8 cellular contexts compared by ENCODE assay signal in genomic region chr4:56388311-56388710, GRCh38. TPM values are rescaled to one million over a fixed set of nuclear protein-coding genes. Genes with fewer than 3 reads are reported as not detected.
DNase-seq lines count a peak whose midpoint lies in the region; ATAC-seq, FAIRE-seq and TF ChIP-seq lines count a peak whose summit lies in the region.

No MANE protein-coding gene starts in this region.

- H3K27ac ChIP-seq in keratinocyte (ENCODE audit: control insufficient read depth, insufficient read depth, low read length): peak overlapping the region; percentile 93

- H3K9me3 Mint-ChIP-seq in activated naive CD4-positive, alpha-beta T cell treated with anti-CD3 and anti-CD28 coated beads for 36 hours: no peaks in the 10 kb centered on the region
- no peaks in the 10 kb centered on the region for H3K9me3 Mint-ChIP-seq in activated CD8-positive, alpha-beta T cell treated with anti-CD3 and anti-CD28 coated beads for 36 hours
- no peaks in the 10 kb centered on the region for H3K9me3 Mint-ChIP-seq in type B pancreatic cell

- H3K4me3 ChIP-seq in keratinocyte (ENCODE audit: control insufficient read depth in 2 of 3, extremely low read depth in 1 of 3, insufficient read depth in 2 of 3, low read depth in 1 of 3, low read length in 3 of 3): peak overlapping the region; percentile 64 to 98 (median 96)

- H3K27ac Mint-ChIP-seq in activated naive CD4-positive, alpha-beta T cell treated with anti-CD3 and anti-CD28 coated beads for 36 hours: peak overlapping the region; percentile 95
- peak overlapping the region; percentile 99 for H3K27ac Mint-ChIP-seq in activated CD8-positive, alpha-beta T cell treated with anti-CD3 and anti-CD28 coated beads for 36 hours
- H3K27ac Mint-ChIP-seq in type B pancreatic cell: peak overlapping the region; percentile 100

- H3K27me3 Mint-ChIP-seq in activated naive CD4-positive, alpha-beta T cell treated with anti-CD3 and anti-CD28 coated beads for 36 hours (ENCODE audit: low read depth): no peaks in the 10 kb centered on the region
- H3K27me3 Mint-ChIP-seq in activated CD8-positive, alpha-beta T cell treated with anti-CD3 and anti-CD28 coated beads for 36 hours: no peaks in the 10 kb centered on the region
- H3K27me3 Mint-ChIP-seq in type B pancreatic cell: no peaks in the 10 kb centered on the region

- POLR2A ChIA-PET in activated CD8-positive, alpha-beta T cell treated with anti-CD3 and anti-CD28 coated beads for 36 hours (lab: Charles Lee): interaction anchor here (0.9 to 3.4 kb wide), 9 partner anchors 8 to 230 kb away, joined by 3 to 51 read pairs (median 3); partner anchors contain the start of genes PAICS and PPAT

- H3K36me3 Mint-ChIP-seq in activated naive CD4-positive, alpha-beta T cell treated with anti-CD3 and anti-CD28 coated beads for 36 hours (ENCODE audit: low read depth): peaks cover 5% of the 10 kb centered on the region
- H3K36me3 Mint-ChIP-seq in activated CD8-positive, alpha-beta T cell treated with anti-CD3 and anti-CD28 coated beads for 36 hours (ENCODE audit: low read depth): peaks cover 9% of the 10 kb centered on the region
- no peaks in the 10 kb centered on the region for H3K36me3 Mint-ChIP-seq in type B pancreatic cell

- H3K79me2 ChIP-seq in keratinocyte (ENCODE audit: control insufficient read depth, insufficient read depth, low read length): peaks cover 22% of the 10 kb centered on the region

- TF ChIP-seq CTCF in activated CD8-positive, alpha-beta T cell treated with anti-CD3 and anti-CD28 coated beads for 36 hours (IDR thresholded peaks at IDR 0.05): no peak
- no peak for TF ChIP-seq CTCF in keratinocyte (optimal IDR thresholded peaks at IDR 0.05 in 1 of 3, IDR thresholded peaks at IDR 0.05 in 1 of 3, conservative IDR thresholded peaks at IDR 0.05 in 1 of 3; ENCODE audit: extremely low read depth in 1 of 3, insufficient read depth in 2 of 3, low read length in 3 of 3)
- TF ChIP-seq CTCF in type B pancreatic cell (conservative IDR thresholded peaks at IDR 0.05): no peak

- peak overlapping the region; percentile 87 for H3K4me3 Mint-ChIP-seq in activated naive CD4-positive, alpha-beta T cell treated with anti-CD3 and anti-CD28 coated beads for 36 hours
- peak overlapping the region; percentile 93 for H3K4me3 Mint-ChIP-seq in activated CD8-positive, alpha-beta T cell treated with anti-CD3 and anti-CD28 coated beads for 36 hours
- H3K4me3 Mint-ChIP-seq in type B pancreatic cell: peak overlapping the region; percentile 94

- H3K4me1 ChIP-seq in keratinocyte (ENCODE audit: control insufficient read depth, extremely low read depth, insufficient read depth, low read length): peaks cover 10% of the 10 kb centered on the region

- no peaks in the 10 kb centered on the region for H3K36me3 ChIP-seq in keratinocyte (ENCODE audit: control insufficient read depth in 2 of 2, extremely low read depth in 1 of 2, insufficient read depth in 2 of 2, low read length in 2 of 2)

- H3K9me3 ChIP-seq in keratinocyte (ENCODE audit: control insufficient read depth, low read depth, low read length): no peaks in the 10 kb centered on the region

- dilution Hi-C loops in keratinocyte (cut with MboI; ENCODE audit: extremely low pct_ligation_motif_present, low sequenced_read_pairs): no loop called here

- no peaks in the 10 kb centered on the region for H3K9me1 ChIP-seq in keratinocyte (ENCODE audit: control insufficient read depth, extremely low read depth, insufficient read depth, low read length)

- intact Hi-C loops in activated naive CD4-positive, alpha-beta T cell treated with anti-CD3 and anti-CD28 coated beads for 36 hours (cut with micrococcal nuclease): loop anchor here (5.0 kb wide), 1 partner anchor 159 kb away; no protein-coding TSS in a partner anchor
- intact Hi-C loops in activated CD8-positive, alpha-beta T cell treated with anti-CD3 and anti-CD28 coated beads for 36 hours (cut with micrococcal nuclease): loop anchor here (5.0 kb wide), 1 partner anchor 49 kb away; the partner anchor contains the start of genes PAICS and PPAT

- no peaks in the 10 kb centered on the region for H4K20me1 ChIP-seq in keratinocyte (ENCODE audit: control insufficient read depth, extremely low read depth, insufficient read depth, low read length)

- peak overlapping the region; percentile 32 for H2AFZ ChIP-seq in keratinocyte (ENCODE audit: control insufficient read depth, low read length)

- no peak for ATAC-seq in activated CD8-positive, alpha-beta T cell treated with anti-CD3 and anti-CD28 coated beads for 36 hours

- FAIRE-seq in keratinocyte (lab: Jason Lieb, UNC): peak; percentile 70

- H3K27me3 ChIP-seq in keratinocyte (ENCODE audit: control insufficient read depth, extremely low read depth, insufficient read depth, low read length): no peaks in the 10 kb centered on the region

- peak overlapping the region; percentile 97 for H3K9ac ChIP-seq in keratinocyte (ENCODE audit: control insufficient read depth, extremely low read depth, insufficient read depth, low read length)

- H3K4me1 Mint-ChIP-seq in activated naive CD4-positive, alpha-beta T cell treated with anti-CD3 and anti-CD28 coated beads for 36 hours (ENCODE audit: low read depth): peaks cover 39% of the 10 kb centered on the region
- H3K4me1 Mint-ChIP-seq in activated CD8-positive, alpha-beta T cell treated with anti-CD3 and anti-CD28 coated beads for 36 hours (ENCODE audit: low read depth): peaks cover 42% of the 10 kb centered on the region
- H3K4me1 Mint-ChIP-seq in type B pancreatic cell (ENCODE audit: unreplicated experiment): peaks cover 28% of the 10 kb centered on the region

- H3K4me2 ChIP-seq in keratinocyte (ENCODE audit: control insufficient read depth, extremely low read depth, insufficient read depth, low read depth, low read length): peak overlapping the region; percentile 95

- DNase-seq in activated naive CD4-positive, alpha-beta T cell treated with anti-CD3 and anti-CD28 coated beads for 36 hours: no peak
- DNase-seq in activated naive CD4-positive, alpha-beta T cell treated with anti-CD3 and anti-CD28 coated beads, Interleukin-2, amount 50 U/mL, for 16 hours: no peak
- DNase-seq in activated CD8-positive, alpha-beta T cell treated with anti-CD3 and anti-CD28 coated beads for 36 hours: no peak
- no peak for DNase-seq in keratinocyte (ENCODE audit: low read depth, low spot score)
- no peak for DNase-seq in type B pancreatic cell (ENCODE audit: extremely low spot score, unreplicated experiment)
- DNase-seq in midbrain (lab: John Stamatoyannopoulos, UW): no peak
- DNase-seq in H4 (ENCODE audit: low spot score): no peak
- no peak for DNase-seq in NCI-H2029 (lab: John Stamatoyannopoulos, UW)

- CTCF ChIA-PET in activated naive CD4-positive, alpha-beta T cell treated with anti-CD3 and anti-CD28 coated beads for 36 hours (lab: Charles Lee): interaction anchor here (1.0 to 2.0 kb wide), 3 partner anchors 77 to 440 kb away, joined by 3 to 4 read pairs (median 3); no protein-coding TSS in a partner anchor
- CTCF ChIA-PET in activated CD8-positive, alpha-beta T cell treated with anti-CD3 and anti-CD28 coated beads for 36 hours (lab: Charles Lee): interaction anchor here (1.1 to 2.2 kb wide), 3 partner anchors 8 to 440 kb away, joined by 4 to 10 read pairs (median 5); partner anchors contain the start of gene CEP135

RNA-seq across cellular contexts. Expression of gene AASDH, which starts 1.0 kb away (rescaled TPM):
- 10 to 100 TPM; 13.5 to 17.0 TPM for total RNA-seq in activated naive CD4-positive, alpha-beta T cell treated with anti-CD3 and anti-CD28 coated beads for 36 hours
- total RNA-seq in activated CD8-positive, alpha-beta T cell treated with anti-CD3 and anti-CD28 coated beads for 36 hours: 10 to 100 TPM; 14.5 to 14.7 TPM
- polyA plus RNA-seq in keratinocyte: 6.9 to 15.5 TPM (median 14.4 TPM) in 3 replicates
- 15.0 TPM for polyA plus RNA-seq in keratinocyte (2011; ENCODE audit: low read depth)
- 4.5 and 9.0 TPM in 2 replicates for polyA plus RNA-seq in keratinocyte (2011; cell fraction: cytosol; rRNA removed)
- 19.7 and 21.3 TPM in 2 replicates for polyA plus RNA-seq in keratinocyte (2011; cell fraction: nucleus; rRNA removed)
- polyA plus RNA-seq in keratinocyte (2012; ENCODE audit: low replicate concordance): 5.2 and 7.0 TPM in 2 replicates
- 3.8 to 31.5 TPM (median 18.6 TPM) in 3 replicates for polyA minus RNA-seq in keratinocyte
- polyA minus RNA-seq in keratinocyte (2011; cell fraction: cytosol; rRNA and poly(A)+ RNA removed): 3.3 TPM
- 11.4 and 27.0 TPM in 2 replicates for polyA minus RNA-seq in keratinocyte (2011; cell fraction: nucleus; rRNA and poly(A)+ RNA removed)
- total RNA-seq in type B pancreatic cell (ENCODE audit: low replicate concordance): 16.7 and 19.2 TPM in 2 replicates
- 6.6 and 15.0 TPM in 2 replicates for total RNA-seq in H4 (2014; rRNA removed; shearing (Covaris generic))

RNA-seq across cellular contexts. Expression of gene PPAT, which starts 47.1 kb away (rescaled TPM):
- 10 to 100 TPM; 35.2 to 40.6 TPM for total RNA-seq in activated naive CD4-positive, alpha-beta T cell treated with anti-CD3 and anti-CD28 coated beads for 36 hours
- total RNA-seq in activated CD8-positive, alpha-beta T cell treated with anti-CD3 and anti-CD28 coated beads for 36 hours: 10 to 100 TPM; 44.1 to 46.9 TPM
- polyA plus RNA-seq in keratinocyte: 13.5 to 24.9 TPM (median 15.7 TPM) in 3 replicates
- 5.9 TPM for polyA plus RNA-seq in keratinocyte (2011; ENCODE audit: low read depth)
- polyA plus RNA-seq in keratinocyte (2011; cell fraction: cytosol; rRNA removed): 7.0 and 14.1 TPM in 2 replicates
- 11.8 and 14.1 TPM in 2 replicates for polyA plus RNA-seq in keratinocyte (2011; cell fraction: nucleus; rRNA removed)
- polyA plus RNA-seq in keratinocyte (2012; ENCODE audit: low replicate concordance): 11.3 and 19.0 TPM in 2 replicates
- 4.2 to 17.1 TPM (median 6.2 TPM) in 3 replicates for polyA minus RNA-seq in keratinocyte
- 7.3 TPM for polyA minus RNA-seq in keratinocyte (2011; cell fraction: cytosol; rRNA and poly(A)+ RNA removed)
- 6.1 and 13.7 TPM in 2 replicates for polyA minus RNA-seq in keratinocyte (2011; cell fraction: nucleus; rRNA and poly(A)+ RNA removed)
- total RNA-seq in type B pancreatic cell (ENCODE audit: low replicate concordance): 20.6 and 37.8 TPM in 2 replicates
- 22.3 and 23.0 TPM in 2 replicates for total RNA-seq in H4 (2014; rRNA removed; shearing (Covaris generic))

RNA-seq across cellular contexts. Expression of gene PAICS, which starts 47.7 kb away (rescaled TPM):
- 100 to 1,000 TPM; 361 to 370 TPM for total RNA-seq in activated naive CD4-positive, alpha-beta T cell treated with anti-CD3 and anti-CD28 coated beads for 36 hours
- total RNA-seq in activated CD8-positive, alpha-beta T cell treated with anti-CD3 and anti-CD28 coated beads for 36 hours: 100 to 1,000 TPM; 436 to 437 TPM
- polyA plus RNA-seq in keratinocyte: 97.6 to 194 TPM (median 131 TPM) in 3 replicates
- 38.4 TPM for polyA plus RNA-seq in keratinocyte (2011; ENCODE audit: low read depth)
- polyA plus RNA-seq in keratinocyte (2011; cell fraction: cytosol; rRNA removed): 76.1 and 142 TPM in 2 replicates
- polyA plus RNA-seq in keratinocyte (2011; cell fraction: nucleus; rRNA removed): 80.1 and 98.8 TPM in 2 replicates
- polyA plus RNA-seq in keratinocyte (2012; ENCODE audit: low replicate concordance): 60.4 and 120 TPM in 2 replicates
- polyA minus RNA-seq in keratinocyte: 41.3 to 94.1 TPM (median 46.2 TPM) in 3 replicates
- 28.6 TPM for polyA minus RNA-seq in keratinocyte (2011; cell fraction: cytosol; rRNA and poly(A)+ RNA removed)
- polyA minus RNA-seq in keratinocyte (2011; cell fraction: nucleus; rRNA and poly(A)+ RNA removed): 18.7 and 31.0 TPM in 2 replicates
- 92.8 and 157 TPM in 2 replicates for total RNA-seq in type B pancreatic cell (ENCODE audit: low replicate concordance)
- 116 and 158 TPM in 2 replicates for total RNA-seq in H4 (2014; rRNA removed; shearing (Covaris generic))
